In the genomic region with DNA sequence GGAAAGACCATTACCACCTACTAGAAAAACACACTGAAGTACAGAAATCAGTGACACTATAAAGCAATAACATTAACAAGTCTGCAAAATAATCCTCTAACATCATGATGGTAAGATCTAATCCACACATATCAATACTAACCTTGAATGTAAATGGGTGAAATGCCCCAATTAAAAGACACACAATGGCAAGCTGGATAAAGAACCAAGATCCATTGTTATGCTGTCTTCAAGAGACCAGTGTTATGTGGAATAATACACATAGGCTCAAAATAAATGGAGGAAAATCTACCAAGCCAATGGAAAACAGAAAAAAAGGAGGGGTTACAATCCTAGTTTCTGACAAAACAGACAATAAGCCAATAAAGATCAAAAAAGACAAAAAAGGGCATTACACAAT, we compare ENCODE assay signal across 9 cellular contexts. TPM values are rescaled to one million over a fixed set of nuclear protein-coding genes. Genes with fewer than 3 reads are reported as not detected.
"Had no signal": no experiment of that assay in that cellular context is flagged by ENCODE, and none has a peak within 500 bp of the region (broad histone marks: within the 10 kb centered on the region; RNA-seq: fewer than 3 reads in every experiment).

No MANE protein-coding gene starts in this region.

- H3K36me3 ChIP-seq: HAP-1 had no signal

- H3K4me3 ChIP-seq: GM23248, HAP-1, K562 had no signal

- H3K27ac ChIP-seq: GM23248 had no signal

- H3K9me3 ChIP-seq: HAP-1 had no signal

- H3K4me1 ChIP-seq: HAP-1 had no signal

- DNase-seq: GM23248, GOT3, H7, IMR-90, KG1 had no signal

RNA-seq across cellular contexts. Expression of a gene that starts 13.5 kb away (rescaled TPM):
- total RNA-seq: GM23248, H4, H7, HT-29, IMR-90, K562 had no signal

RNA-seq across cellular contexts. Expression of a gene that starts 50.4 kb away (rescaled TPM):
- total RNA-seq: GM23248, H4, H7, HT-29, IMR-90, K562 had no signal

RNA-seq across cellular contexts. Expression of a gene that starts 59.0 kb away (rescaled TPM):
- total RNA-seq: GM23248, H4, H7, HT-29, IMR-90, K562 had no signal
